11 cellular contexts compared by ENCODE assay signal in the genomic region with DNA sequence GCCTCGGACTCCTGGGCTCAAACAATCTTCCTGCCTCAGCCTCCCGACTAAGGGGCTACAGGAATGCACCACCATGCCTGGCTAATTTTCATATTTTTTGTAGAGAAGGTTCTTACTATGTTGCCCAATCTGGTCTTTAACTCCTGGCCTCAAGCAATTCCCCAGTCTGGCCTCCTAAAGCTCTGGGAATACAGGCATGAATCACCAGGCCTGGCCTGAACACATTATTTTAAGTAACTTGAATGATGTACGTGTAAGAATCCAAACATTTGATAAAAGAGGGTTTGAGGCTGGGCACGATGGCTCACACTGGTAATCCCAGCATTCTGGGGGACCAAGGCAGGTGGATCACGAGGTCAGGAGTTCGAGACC. TPM values are rescaled to one million over a fixed set of nuclear protein-coding genes. Genes with fewer than 3 reads are reported as not detected.
A peak's percentile ranks its signal among the peaks of the same experiment; 100 is the strongest.
DNase-seq lines count a peak whose midpoint lies in the region; ATAC-seq and TF ChIP-seq lines count a peak whose summit lies in the region.
"Had no signal": no experiment of that assay in that cellular context is flagged by ENCODE, and none has a peak within 500 bp of the region (broad histone marks: within the 10 kb centered on the region; RNA-seq: fewer than 3 reads in every experiment).

No MANE protein-coding gene starts in this region.

- H3K9me3 ChIP-seq in right atrium auricular region (no peaks in the 10 kb centered on the region), left lung (no peaks in the 10 kb centered on the region), BE2C (no peaks in the 10 kb centered on the region)
- H3K9me3 ChIP-seq: psoas muscle, thyroid gland had no signal

- intact Hi-C loops in left ventricle myocardium superior (cut with micrococcal nuclease) = loop anchor here (5.0 to 10.0 kb wide), 2 partner anchors 328 to 640 kb away; no protein-coding TSS in a partner anchor
- intact Hi-C loops in left lung (cut with DNase I) = no loop called here

- TF ChIP-seq CTCF in right atrium auricular region (IDR thresholded peaks at IDR 0.05) (no peak), choroid plexus epithelial cell (conservative IDR thresholded peaks at IDR 0.05; ENCODE audit: low read depth, low read length) (no peak), left lung (IDR thresholded peaks at IDR 0.05) (no peak), BE2C (IDR thresholded peaks at IDR 0.05; ENCODE audit: low read depth, low read length) (no peak)

- H3K27ac ChIP-seq in right atrium auricular region (peak overlapping the region in 1 of 2 donors; percentile 47), left lung (no peak overlapping the region)
- H3K27ac ChIP-seq: KMS-11, psoas muscle, thyroid gland had no signal

- no peaks in the 10 kb centered on the region for H3K36me3 ChIP-seq in right atrium auricular region
- H3K36me3 ChIP-seq in left lung = no peaks in the 10 kb centered on the region
- no peaks in the 10 kb centered on the region for H3K36me3 ChIP-seq in BE2C
- H3K36me3 ChIP-seq: thyroid gland had no signal

- H3K27me3 ChIP-seq in right atrium auricular region (no peaks in the 10 kb centered on the region), left lung (peaks cover 12 to 53% of the 10 kb centered on the region in 2 donors), BE2C (no peaks in the 10 kb centered on the region)
- H3K27me3 ChIP-seq: thyroid gland had no signal

- H3K4me3 ChIP-seq in right atrium auricular region = no peak overlapping the region
- H3K4me3 ChIP-seq in choroid plexus epithelial cell (ENCODE audit: low read depth, low read length) = no peak overlapping the region
- no peak overlapping the region for H3K4me3 ChIP-seq in left lung
- H3K4me3 ChIP-seq in BE2C (ENCODE audit: low read depth, low read length) = no peak overlapping the region
- H3K4me3 ChIP-seq: psoas muscle, thyroid gland had no signal

- H3K4me1 ChIP-seq in right atrium auricular region (peaks cover 0 to 5% of the 10 kb centered on the region in 2 donors), left lung (peaks cover 0 to 14% of the 10 kb centered on the region in 2 donors), BE2C (no peaks in the 10 kb centered on the region)

- DNase-seq in left ventricle myocardium superior (no peak), right atrium auricular region (ENCODE audit: low spot score) (no peak), choroid plexus epithelial cell (ENCODE audit: low read depth) (peak; percentile 83), left lung (no peak), BE2C (no peak)
- no peak for DNase-seq in activated CD4-positive, alpha-beta T cell treated with anti-CD3 and anti-CD28 coated beads, Interleukin-2, amount 50 U/mL, for 48 hours

- peak; percentile 51 for ATAC-seq in left ventricle myocardium superior
- peak; percentile 10 for ATAC-seq in left lung
- ATAC-seq in GM18498 (IDR thresholded peaks at IDR 0.05; ENCODE audit: unreplicated experiment) = no peak
- no peak for ATAC-seq in GM19463 (IDR thresholded peaks at IDR 0.05; ENCODE audit: unreplicated experiment)

RNA-seq across cellular contexts. Expression of a gene that starts 13.0 kb away (rescaled TPM):
- total RNA-seq in left ventricle myocardium superior (12.5 TPM), right atrium auricular region (10 to 100 TPM; 61.1 to 92.7 TPM), left lung (10 to 100 TPM in 1 of 2 donors, 1 to 10 TPM in 1; 7.5 to 24.7 TPM)
- polyA plus RNA-seq in BE2C (2012; ENCODE audit: insufficient read depth, insufficient read length, low read depth) = 31.2 TPM

Comparison
In these comparisons a context has a peak if more than half of its experiments do, and no peak if none do; other contexts are left out.
1. ATAC-seq: peak in left ventricle myocardium superior (single experiment) and left lung (single experiment); none in GM18498 (single experiment) and GM19463 (single experiment).